ENCODE assay signal across 2 cellular contexts in the genomic region with DNA sequence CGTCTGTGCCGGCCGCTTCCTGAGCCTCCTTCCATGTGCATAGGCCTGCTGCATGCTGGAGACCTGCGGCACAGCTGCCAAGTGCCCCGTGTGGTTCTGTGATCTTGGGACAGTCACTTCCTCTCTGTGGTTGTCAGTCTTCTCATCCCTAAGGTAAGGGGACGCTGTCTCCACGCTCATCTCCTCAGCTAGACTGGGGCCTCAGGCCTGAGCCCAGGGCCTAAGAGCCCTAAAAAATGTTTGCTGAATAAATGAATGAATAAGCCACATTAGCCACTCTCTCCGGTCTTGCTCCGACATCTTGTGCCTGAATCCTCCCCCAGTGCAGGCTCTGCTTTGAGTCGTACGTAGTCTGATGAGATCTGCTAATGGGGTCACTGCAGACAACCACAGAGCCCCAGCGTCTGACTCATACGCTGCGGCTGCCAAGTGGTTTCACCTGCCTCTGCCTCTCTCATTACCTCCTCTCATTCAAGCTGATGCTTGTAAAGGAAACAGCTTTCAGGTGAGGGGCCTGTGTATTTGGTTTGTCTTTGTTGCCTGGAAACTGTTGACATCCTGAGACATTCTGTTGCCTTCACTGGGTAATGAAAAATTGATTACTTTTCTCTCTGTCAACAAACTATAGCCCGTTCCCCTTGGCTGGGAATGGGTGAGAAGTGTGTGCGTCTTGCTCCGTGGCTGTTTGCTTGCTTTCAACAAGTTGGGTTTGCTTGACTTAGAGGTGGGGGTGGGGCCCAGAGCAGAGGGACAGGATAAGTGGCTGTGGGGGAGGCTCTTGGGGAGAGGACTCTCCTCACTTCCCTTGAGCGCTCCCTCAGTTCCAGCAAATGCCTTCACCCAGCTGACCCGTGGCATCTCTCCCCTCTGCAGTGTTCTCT.
TF ChIP-seq lines count a peak whose summit lies in the region.

No MANE protein-coding gene starts in this region.

TF ChIP-seq in neural cell, 6 proteins besides CTCF, POLR2A, EP300 and RAD21 (continued from another document):
- TF ChIP-seq, protein P1, sequence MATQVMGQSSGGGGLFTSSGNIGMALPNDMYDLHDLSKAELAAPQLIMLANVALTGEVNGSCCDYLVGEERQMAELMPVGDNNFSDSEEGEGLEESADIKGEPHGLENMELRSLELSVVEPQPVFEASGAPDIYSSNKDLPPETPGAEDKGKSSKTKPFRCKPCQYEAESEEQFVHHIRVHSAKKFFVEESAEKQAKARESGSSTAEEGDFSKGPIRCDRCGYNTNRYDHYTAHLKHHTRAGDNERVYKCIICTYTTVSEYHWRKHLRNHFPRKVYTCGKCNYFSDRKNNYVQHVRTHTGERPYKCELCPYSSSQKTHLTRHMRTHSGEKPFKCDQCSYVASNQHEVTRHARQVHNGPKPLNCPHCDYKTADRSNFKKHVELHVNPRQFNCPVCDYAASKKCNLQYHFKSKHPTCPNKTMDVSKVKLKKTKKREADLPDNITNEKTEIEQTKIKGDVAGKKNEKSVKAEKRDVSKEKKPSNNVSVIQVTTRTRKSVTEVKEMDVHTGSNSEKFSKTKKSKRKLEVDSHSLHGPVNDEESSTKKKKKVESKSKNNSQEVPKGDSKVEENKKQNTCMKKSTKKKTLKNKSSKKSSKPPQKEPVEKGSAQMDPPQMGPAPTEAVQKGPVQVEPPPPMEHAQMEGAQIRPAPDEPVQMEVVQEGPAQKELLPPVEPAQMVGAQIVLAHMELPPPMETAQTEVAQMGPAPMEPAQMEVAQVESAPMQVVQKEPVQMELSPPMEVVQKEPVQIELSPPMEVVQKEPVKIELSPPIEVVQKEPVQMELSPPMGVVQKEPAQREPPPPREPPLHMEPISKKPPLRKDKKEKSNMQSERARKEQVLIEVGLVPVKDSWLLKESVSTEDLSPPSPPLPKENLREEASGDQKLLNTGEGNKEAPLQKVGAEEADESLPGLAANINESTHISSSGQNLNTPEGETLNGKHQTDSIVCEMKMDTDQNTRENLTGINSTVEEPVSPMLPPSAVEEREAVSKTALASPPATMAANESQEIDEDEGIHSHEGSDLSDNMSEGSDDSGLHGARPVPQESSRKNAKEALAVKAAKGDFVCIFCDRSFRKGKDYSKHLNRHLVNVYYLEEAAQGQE (IDR thresholded peaks at IDR 0.05; ENCODE audit: borderline replicate concordance), result no peak
- TF ChIP-seq POLR2AphosphoS5 (IDR thresholded peaks at IDR 0.05) (no peak), MXI1 (conservative IDR thresholded peaks at IDR 0.05; ENCODE audit: poor library complexity, severe bottlenecking) (no peak)

TF ChIP-seq in GM23338, 12 proteins besides CTCF, POLR2A, EP300 and RAD21 (continued from another document):
- TF ChIP-seq, protein P2, sequence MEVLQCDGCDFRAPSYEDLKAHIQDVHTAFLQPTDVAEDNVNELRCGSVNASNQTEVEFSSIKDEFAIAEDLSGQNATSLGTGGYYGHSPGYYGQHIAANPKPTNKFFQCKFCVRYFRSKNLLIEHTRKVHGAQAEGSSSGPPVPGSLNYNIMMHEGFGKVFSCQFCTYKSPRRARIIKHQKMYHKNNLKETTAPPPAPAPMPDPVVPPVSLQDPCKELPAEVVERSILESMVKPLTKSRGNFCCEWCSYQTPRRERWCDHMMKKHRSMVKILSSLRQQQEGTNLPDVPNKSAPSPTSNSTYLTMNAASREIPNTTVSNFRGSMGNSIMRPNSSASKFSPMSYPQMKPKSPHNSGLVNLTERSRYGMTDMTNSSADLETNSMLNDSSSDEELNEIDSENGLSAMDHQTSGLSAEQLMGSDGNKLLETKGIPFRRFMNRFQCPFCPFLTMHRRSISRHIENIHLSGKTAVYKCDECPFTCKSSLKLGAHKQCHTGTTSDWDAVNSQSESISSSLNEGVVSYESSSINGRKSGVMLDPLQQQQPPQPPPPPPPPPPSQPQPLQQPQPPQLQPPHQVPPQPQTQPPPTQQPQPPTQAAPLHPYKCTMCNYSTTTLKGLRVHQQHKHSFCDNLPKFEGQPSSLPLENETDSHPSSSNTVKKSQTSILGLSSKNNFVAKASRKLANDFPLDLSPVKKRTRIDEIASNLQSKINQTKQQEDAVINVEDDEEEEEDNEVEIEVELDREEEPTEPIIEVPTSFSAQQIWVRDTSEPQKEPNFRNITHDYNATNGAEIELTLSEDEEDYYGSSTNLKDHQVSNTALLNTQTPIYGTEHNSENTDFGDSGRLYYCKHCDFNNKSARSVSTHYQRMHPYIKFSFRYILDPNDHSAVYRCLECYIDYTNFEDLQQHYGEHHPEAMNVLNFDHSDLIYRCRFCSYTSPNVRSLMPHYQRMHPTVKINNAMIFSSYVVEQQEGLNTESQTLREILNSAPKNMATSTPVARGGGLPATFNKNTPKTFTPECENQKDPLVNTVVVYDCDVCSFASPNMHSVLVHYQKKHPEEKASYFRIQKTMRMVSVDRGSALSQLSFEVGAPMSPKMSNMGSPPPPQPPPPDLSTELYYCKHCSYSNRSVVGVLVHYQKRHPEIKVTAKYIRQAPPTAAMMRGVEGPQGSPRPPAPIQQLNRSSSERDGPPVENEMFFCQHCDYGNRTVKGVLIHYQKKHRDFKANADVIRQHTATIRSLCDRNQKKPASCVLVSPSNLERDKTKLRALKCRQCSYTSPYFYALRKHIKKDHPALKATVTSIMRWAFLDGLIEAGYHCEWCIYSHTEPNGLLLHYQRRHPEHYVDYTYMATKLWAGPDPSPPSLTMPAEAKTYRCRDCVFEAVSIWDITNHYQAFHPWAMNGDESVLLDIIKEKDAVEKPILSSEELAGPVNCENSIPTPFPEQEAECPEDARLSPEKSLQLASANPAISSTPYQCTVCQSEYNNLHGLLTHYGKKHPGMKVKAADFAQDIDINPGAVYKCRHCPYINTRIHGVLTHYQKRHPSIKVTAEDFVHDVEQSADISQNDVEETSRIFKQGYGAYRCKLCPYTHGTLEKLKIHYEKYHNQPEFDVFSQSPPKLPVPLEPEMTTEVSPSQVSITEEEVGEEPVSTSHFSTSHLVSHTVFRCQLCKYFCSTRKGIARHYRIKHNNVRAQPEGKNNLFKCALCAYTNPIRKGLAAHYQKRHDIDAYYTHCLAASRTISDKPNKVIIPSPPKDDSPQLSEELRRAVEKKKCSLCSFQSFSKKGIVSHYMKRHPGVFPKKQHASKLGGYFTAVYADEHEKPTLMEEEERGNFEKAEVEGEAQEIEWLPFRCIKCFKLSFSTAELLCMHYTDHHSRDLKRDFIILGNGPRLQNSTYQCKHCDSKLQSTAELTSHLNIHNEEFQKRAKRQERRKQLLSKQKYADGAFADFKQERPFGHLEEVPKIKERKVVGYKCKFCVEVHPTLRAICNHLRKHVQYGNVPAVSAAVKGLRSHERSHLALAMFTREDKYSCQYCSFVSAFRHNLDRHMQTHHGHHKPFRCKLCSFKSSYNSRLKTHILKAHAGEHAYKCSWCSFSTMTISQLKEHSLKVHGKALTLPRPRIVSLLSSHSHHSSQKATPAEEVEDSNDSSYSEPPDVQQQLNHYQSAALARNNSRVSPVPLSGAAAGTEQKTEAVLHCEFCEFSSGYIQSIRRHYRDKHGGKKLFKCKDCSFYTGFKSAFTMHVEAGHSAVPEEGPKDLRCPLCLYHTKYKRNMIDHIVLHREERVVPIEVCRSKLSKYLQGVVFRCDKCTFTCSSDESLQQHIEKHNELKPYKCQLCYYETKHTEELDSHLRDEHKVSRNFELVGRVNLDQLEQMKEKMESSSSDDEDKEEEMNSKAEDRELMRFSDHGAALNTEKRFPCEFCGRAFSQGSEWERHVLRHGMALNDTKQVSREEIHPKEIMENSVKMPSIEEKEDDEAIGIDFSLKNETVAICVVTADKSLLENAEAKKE (CRISPR knock-in tag; IDR thresholded peaks at IDR 0.05), result no peak
- TF ChIP-seq EZH2 (IDR thresholded peaks at IDR 0.05; ENCODE audit: low read depth, unreplicated experiment), result no peak
- no peak for TF ChIP-seq ZNF114 (CRISPR knock-in tag; IDR thresholded peaks at IDR 0.05)
- no peak for TF ChIP-seq POLR2AphosphoS5 (IDR thresholded peaks at IDR 0.05; ENCODE audit: low read depth)
- no peak for TF ChIP-seq NANOG (IDR thresholded peaks at IDR 0.05; ENCODE audit: borderline replicate concordance)
- TF ChIP-seq CREB1 (CRISPR knock-in tag; IDR thresholded peaks at IDR 0.05; ENCODE audit: low read depth), result no peak
- TF ChIP-seq, protein P1 (IDR thresholded peaks at IDR 0.05; ENCODE audit: unreplicated experiment), result no peak
- no peak for TF ChIP-seq JUNB (IDR thresholded peaks at IDR 0.05; ENCODE audit: unreplicated experiment)
